19 cellular contexts compared by ENCODE assay signal in genomic region chr20:25149986-25150385, GRCh38.
"Had no signal": no experiment of that assay in that cellular context is flagged by ENCODE, and none has a peak within 500 bp of the region (broad histone marks: within the 10 kb centered on the region; RNA-seq: fewer than 3 reads in every experiment).

No MANE protein-coding gene starts in this region.

- H3K4me3 ChIP-seq: esophagus muscularis mucosa, lung, ovary, testis had no signal

- ATAC-seq: left colon; naive thymus-derived CD4-positive, alpha-beta T cell; stimulated activated naive CD8-positive, alpha-beta T cell treated with anti-CD3 and anti-CD28 coated beads, Interleukin-15, amount 100 ng/mL, for 72 hours had no signal

- H3K9me3 ChIP-seq: esophagus muscularis mucosa, ovary, testis had no signal

- H3K27ac Mint-ChIP-seq: activated B cell treated with CpG ODN at 0.5 μM for 24 hours; dendritic cell treated with granulocyte-macrophage colony-stimulating factor and Interleukin-4, amounts not matched to agents 40 ng/mL and 50 ng/mL, for 4 days; stimulated activated naive CD8-positive, alpha-beta T cell treated with anti-CD3 and anti-CD28 coated beads, Interleukin-15, amount 100 ng/mL, for 72 hours had no signal

- H3K9me3 Mint-ChIP-seq: activated B cell treated with CpG ODN at 0.5 μM for 24 hours; dendritic cell treated with granulocyte-macrophage colony-stimulating factor and Interleukin-4, amounts not matched to agents 40 ng/mL and 50 ng/mL, for 4 days; stimulated activated naive CD8-positive, alpha-beta T cell treated with anti-CD3 and anti-CD28 coated beads, Interleukin-15, amount 100 ng/mL, for 72 hours had no signal

- H3K4me3 Mint-ChIP-seq: dendritic cell treated with granulocyte-macrophage colony-stimulating factor and Interleukin-4, amounts not matched to agents 40 ng/mL and 50 ng/mL, for 4 days; stimulated activated naive CD8-positive, alpha-beta T cell treated with anti-CD3 and anti-CD28 coated beads, Interleukin-15, amount 100 ng/mL, for 72 hours had no signal

- H3K27me3 ChIP-seq: ovary, testis had no signal

- H3K36me3 Mint-ChIP-seq: naive thymus-derived CD4-positive, alpha-beta T cell had no signal

- DNase-seq: activated B cell treated with CpG ODN at 0.5 μM for 24 hours; activated CD4-positive, alpha-beta T cell treated with anti-CD3 and anti-CD28 coated beads, Interleukin-2, amount 50 U/mL, for 1 hour; activated naive CD4-positive, alpha-beta T cell treated with anti-CD3 and anti-CD28 coated beads, Interleukin-2, amount 50 U/mL, for 16 hours; activated T-cell treated with anti-CD3 and anti-CD28 coated beads, Interleukin-2, amount 50 U/mL, for 1 hour; amniotic stem cell; brain microvascular endothelial cell; cerebellar nuclear complex; left colon; midbrain; naive thymus-derived CD4-positive, alpha-beta T cell; ovary; stimulated activated CD4-positive, alpha-beta T cell treated with anti-CD3 and anti-CD28 coated beads, Interleukin-15, amount 100 ng/mL, for 24 hours; stimulated activated CD4-positive, alpha-beta T cell treated with anti-CD3 and anti-CD28 coated beads, Interleukin-4, amount 100 ng/mL, for 24 hours; stimulated activated naive CD8-positive, alpha-beta T cell treated with anti-CD3 and anti-CD28 coated beads, Interleukin-15, amount 100 ng/mL, for 72 hours; T-helper 2 cell; testis had no signal

- H3K36me3 ChIP-seq: brain microvascular endothelial cell, esophagus muscularis mucosa, ovary had no signal
